Comparison of ENCODE assay signal across 12 cellular contexts in the genomic region with DNA sequence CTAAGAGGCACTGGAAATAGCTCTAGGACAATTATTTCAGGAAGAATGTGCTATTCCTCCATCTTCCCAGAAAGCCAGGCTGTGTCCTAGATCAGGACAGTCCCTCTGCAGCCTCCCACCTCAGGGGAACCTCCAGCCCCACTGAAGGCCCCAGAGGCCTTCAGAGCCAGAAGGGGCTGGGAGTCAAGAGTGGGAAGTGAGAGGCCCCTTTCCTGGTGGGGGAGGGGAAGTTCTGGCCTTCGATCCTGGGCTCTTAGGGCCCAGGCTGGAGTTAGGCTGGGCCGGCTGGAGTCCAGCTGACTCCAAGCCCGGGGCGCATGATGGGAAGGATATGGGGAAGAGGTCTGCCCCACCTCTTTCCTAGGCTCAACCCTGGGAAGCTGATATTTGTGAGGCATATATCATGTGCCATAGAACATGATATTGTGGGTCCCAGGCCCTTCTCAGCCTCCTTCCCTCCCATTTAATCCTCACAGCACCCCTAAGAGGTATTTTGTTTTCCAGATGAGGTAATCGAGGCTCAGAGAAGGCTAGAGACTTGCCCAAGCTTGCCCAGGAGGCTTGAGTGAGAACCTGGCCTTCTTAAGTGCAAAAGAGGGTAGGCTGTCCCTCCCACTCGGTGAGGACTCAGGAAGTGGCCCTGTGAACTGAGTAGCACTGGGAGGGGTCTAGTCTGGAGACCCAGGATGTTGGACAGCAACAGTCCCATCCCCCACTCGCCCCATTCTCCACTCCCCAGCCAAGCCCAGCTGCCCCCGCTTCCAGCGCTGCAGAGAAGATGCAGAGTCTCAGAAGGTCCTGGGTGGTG. TPM values are rescaled to one million over a fixed set of nuclear protein-coding genes. Genes with fewer than 3 reads are reported as not detected.
DNase-seq lines count a peak whose midpoint lies in the region; ATAC-seq and TF ChIP-seq lines count a peak whose summit lies in the region.
"Had no signal": no experiment of that assay in that cellular context is flagged by ENCODE, and none has a peak within 500 bp of the region (broad histone marks: within the 10 kb centered on the region; RNA-seq: fewer than 3 reads in every experiment).

No MANE protein-coding gene starts in this region.

- in situ Hi-C loops in G401 (cut with HindIII; ENCODE audit: low sequenced_read_pairs), result loop anchor here (25.0 kb wide), 1 partner anchor 268 kb away; no protein-coding TSS in a partner anchor

- H3K9ac ChIP-seq in HCT116 (ENCODE audit: low read length), result no peak overlapping the region

- no peak overlapping the region for H2AFZ ChIP-seq in HCT116 (ENCODE audit: low read depth, low read length, poor library complexity, severe bottlenecking)

- H3K79me2 ChIP-seq in HCT116 (ENCODE audit: insufficient read depth, low read length), result no peaks in the 10 kb centered on the region

- H3K4me3 Mint-ChIP-seq in activated naive CD8-positive, alpha-beta T cell treated with anti-CD3 and anti-CD28 coated beads for 36 hours, result peak overlapping the region; percentile 77
- no peak overlapping the region for H3K4me3 Mint-ChIP-seq in stimulated activated naive B cell treated with anti-CD40 and anti-IgM and Interleukin-4, amounts not matched to agents 10 μg/mL and 1 μg/mL and 100 μg/mL, for 72 hours
- H3K4me3 Mint-ChIP-seq: dendritic cell treated with granulocyte-macrophage colony-stimulating factor and Interleukin-4, amounts not matched to agents 40 ng/mL and 50 ng/mL, for 4 days had no signal

- CTCF ChIA-PET in HCT116 (lab: Charles Lee), result interaction anchor here (0.6 to 2.0 kb wide), 2 partner anchors 13 to 16 kb away, joined by 3 to 6 read pairs; no protein-coding TSS in a partner anchor

- no peak for TF ChIP-seq RAD21 in HCT116 (IDR thresholded peaks at IDR 0.05; ENCODE audit: low read depth)

- H3K27me3 ChIP-seq in HCT116 (ENCODE audit: insufficient read depth, low read length) (no peaks in the 10 kb centered on the region), left ventricle myocardium inferior (ENCODE audit: low read depth) (no peaks in the 10 kb centered on the region)

- H3K36me3 ChIP-seq in HCT116 (ENCODE audit: control insufficient read depth in 1 of 2, insufficient read depth in 2 of 2, low read length in 2 of 2) (no peaks in the 10 kb centered on the region), left ventricle myocardium inferior (no peaks in the 10 kb centered on the region)

- ATAC-seq in HCT116, result no peak
- no peak for ATAC-seq in stimulated activated naive B cell treated with anti-CD40 and anti-IgM and Interleukin-4, amounts not matched to agents 10 μg/mL and 1 μg/mL and 100 μg/mL, for 72 hours (replicated peaks)

- BruUV-seq in HCT116 (replicated peaks; lab: Mats Ljungman, UMichigan), result no TSS peak

- no peaks in the 10 kb centered on the region for H3K9me2 ChIP-seq in HCT116 (ENCODE audit: insufficient read depth)

- DNase-seq in HCT116 (ENCODE audit: low read depth, low spot score) (no peak), left ventricle myocardium inferior (no peak), globus pallidus (ENCODE audit: low spot score) (no peak), G401 (ENCODE audit: low spot score) (no peak), DMS153 treated with DMSO at 0.1 percent for 48 hours (lab: John Stamatoyannopoulos, UW; ENCODE audit: unreplicated experiment) (no peak)
- no peak for DNase-seq in activated naive CD8-positive, alpha-beta T cell treated with anti-CD3 and anti-CD28 coated beads for 36 hours
- DNase-seq in stimulated activated naive B cell treated with anti-CD40 and anti-IgM and Interleukin-4, amounts not matched to agents 10 μg/mL and 1 μg/mL and 100 μg/mL, for 72 hours, result no peak
- no peak for DNase-seq in stimulated activated CD8-positive, alpha-beta memory T cell treated with anti-CD3 and anti-CD28 coated beads, Interleukin-4, amount 100 ng/mL, for 48 hours

- H3K9me3 ChIP-seq in HCT116 (ENCODE audit: control insufficient read depth in 1 of 2, insufficient read depth in 1 of 2, low read depth in 1 of 2, low read length in 2 of 2) (no peaks in the 10 kb centered on the region), left ventricle myocardium inferior (replicated peaks) (no peaks in the 10 kb centered on the region)

- H3K4me3 ChIP-seq in HCT116 (replicated peaks in 1 of 2; ENCODE audit: low read depth in 1 of 2, low read length in 2 of 2) (no peak overlapping the region), left ventricle myocardium inferior (no peak overlapping the region)

- no peak for TF ChIP-seq POLR2A in HCT116 (IDR thresholded peaks at IDR 0.05; ENCODE audit: borderline replicate concordance, extremely low read depth, insufficient read depth, insufficient read length)

- peak overlapping the region; percentile 60 for H3K4me2 ChIP-seq in HCT116 (ENCODE audit: low read length)

- no peaks in the 10 kb centered on the region for H4K20me1 ChIP-seq in HCT116 (ENCODE audit: insufficient read depth)

- RAD21 ChIA-PET in HCT116 (lab: Charles Lee; ENCODE audit: low non-redundant PET in 1 of 2, low total read pairs in 2 of 2, uncharacterized antibody in 2 of 2, unreplicated experiment in 2 of 2), result no interaction called here

- POLR2A ChIA-PET in HCT116 (lab: Charles Lee), result no interaction called here

- no peaks in the 10 kb centered on the region for H3K36me3 Mint-ChIP-seq in activated naive CD8-positive, alpha-beta T cell treated with anti-CD3 and anti-CD28 coated beads for 36 hours
- no peaks in the 10 kb centered on the region for H3K36me3 Mint-ChIP-seq in stimulated activated naive B cell treated with anti-CD40 and anti-IgM and Interleukin-4, amounts not matched to agents 10 μg/mL and 1 μg/mL and 100 μg/mL, for 72 hours

- H3K4me1 ChIP-seq in HCT116 (ENCODE audit: control insufficient read depth in 1 of 2, insufficient read depth in 2 of 2, low read length in 2 of 2) (peaks cover 23 to 24% of the 10 kb centered on the region in 2 experiments), left ventricle myocardium inferior (peaks cover 51% of the 10 kb centered on the region)

- peak overlapping the region; percentile 95 for H3K27ac Mint-ChIP-seq in activated naive CD8-positive, alpha-beta T cell treated with anti-CD3 and anti-CD28 coated beads for 36 hours
- peak overlapping the region; percentile 25 for H3K27ac Mint-ChIP-seq in stimulated activated naive B cell treated with anti-CD40 and anti-IgM and Interleukin-4, amounts not matched to agents 10 μg/mL and 1 μg/mL and 100 μg/mL, for 72 hours
- H3K27ac Mint-ChIP-seq: dendritic cell treated with granulocyte-macrophage colony-stimulating factor and Interleukin-4, amounts not matched to agents 40 ng/mL and 50 ng/mL, for 4 days had no signal

- no peak for TF ChIP-seq CTCF in HCT116 (IDR thresholded peaks at IDR 0.05 in 2 of 3, conservative IDR thresholded peaks at IDR 0.05 in 1 of 3; ENCODE audit: borderline replicate concordance in 1 of 3, insufficient read depth in 1 of 3, low read depth in 2 of 3, low read length in 2 of 3)
- no peak for TF ChIP-seq CTCF in left ventricle myocardium inferior (IDR thresholded peaks at IDR 0.05; ENCODE audit: borderline replicate concordance)

- no peaks in the 10 kb centered on the region for H3K9me3 Mint-ChIP-seq in activated naive CD8-positive, alpha-beta T cell treated with anti-CD3 and anti-CD28 coated beads for 36 hours
- H3K9me3 Mint-ChIP-seq in stimulated activated naive B cell treated with anti-CD40 and anti-IgM and Interleukin-4, amounts not matched to agents 10 μg/mL and 1 μg/mL and 100 μg/mL, for 72 hours, result no peaks in the 10 kb centered on the region
- H3K9me3 Mint-ChIP-seq: dendritic cell treated with granulocyte-macrophage colony-stimulating factor and Interleukin-4, amounts not matched to agents 40 ng/mL and 50 ng/mL, for 4 days had no signal

- H3K4me1 Mint-ChIP-seq in activated naive CD8-positive, alpha-beta T cell treated with anti-CD3 and anti-CD28 coated beads for 36 hours, result peaks cover 25% of the 10 kb centered on the region
- peaks cover 3 to 21% of the 10 kb centered on the region in 2 donors for H3K4me1 Mint-ChIP-seq in stimulated activated naive B cell treated with anti-CD40 and anti-IgM and Interleukin-4, amounts not matched to agents 10 μg/mL and 1 μg/mL and 100 μg/mL, for 72 hours

- intact Hi-C loops in HCT116 (cut with micrococcal nuclease) (no loop called here), left ventricle myocardium inferior (cut with micrococcal nuclease) (loop anchor here (10.0 kb wide), 1 partner anchor 61 kb away; no protein-coding TSS in a partner anchor)

- H3K27me3 Mint-ChIP-seq in activated naive CD8-positive, alpha-beta T cell treated with anti-CD3 and anti-CD28 coated beads for 36 hours, result no peaks in the 10 kb centered on the region
- H3K27me3 Mint-ChIP-seq in stimulated activated naive B cell treated with anti-CD40 and anti-IgM and Interleukin-4, amounts not matched to agents 10 μg/mL and 1 μg/mL and 100 μg/mL, for 72 hours, result peaks cover 11 to 26% of the 10 kb centered on the region in 2 donors

- H3K27ac ChIP-seq in HCT116 (ENCODE audit: low read depth, low read length) (no peak overlapping the region; the same call in 1 of the 2 replicates), left ventricle myocardium inferior (replicated peaks) (peak overlapping the region; percentile 86)

TF ChIP-seq in HCT116, 20 proteins besides CTCF, POLR2A, EP300 and RAD21 (continues in another document):
- no peak for TF ChIP-seq ZNF274 (IDR thresholded peaks at IDR 0.05; ENCODE audit: low read depth, low read length)
- TF ChIP-seq MAX (IDR thresholded peaks at IDR 0.05), result no peak

RNA-seq across cellular contexts. Expression of gene HSPG2, which starts 18.6 kb away (rescaled TPM):
- total RNA-seq in HCT116 (2021; ENCODE audit: unreplicated experiment) (55.7 TPM), left ventricle myocardium inferior (257 TPM)
- polyA plus RNA-seq in HCT116 (2012), result 33.5 and 52.2 TPM in 2 replicates
- total RNA-seq in activated naive CD8-positive, alpha-beta T cell treated with anti-CD3 and anti-CD28 coated beads for 36 hours, result 10 to 100 TPM; 11.0 to 11.6 TPM
- total RNA-seq in G401 (2014; rRNA removed; shearing (Covaris generic)), result 11.9 and 14.4 TPM in 2 replicates

RNA-seq across cellular contexts. Expression of gene CELA3B, which starts 21.1 kb away (rescaled TPM):
- total RNA-seq in HCT116 (2021; ENCODE audit: unreplicated experiment) (5.3 TPM), left ventricle myocardium inferior (not detected)
- polyA plus RNA-seq in HCT116 (2012), result not detected in 2 replicates
- total RNA-seq in activated naive CD8-positive, alpha-beta T cell treated with anti-CD3 and anti-CD28 coated beads for 36 hours, result not detected
- total RNA-seq in G401 (2014; rRNA removed; shearing (Covaris generic)), result not detected in 2 replicates
- total RNA-seq: Daoy, HT1080, renal cortical epithelial cell had no signal

RNA-seq across cellular contexts. Expression of gene CELA3A, which starts 45.8 kb away (rescaled TPM):
- total RNA-seq in HCT116 (2021; ENCODE audit: unreplicated experiment) (9.0 TPM), left ventricle myocardium inferior (not detected)
- polyA plus RNA-seq in HCT116 (2012), result not detected in 2 replicates
- total RNA-seq in activated naive CD8-positive, alpha-beta T cell treated with anti-CD3 and anti-CD28 coated beads for 36 hours, result not detected
- not detected in 2 replicates for total RNA-seq in G401 (2014; rRNA removed; shearing (Covaris generic))
- total RNA-seq: Daoy, HT1080, renal cortical epithelial cell had no signal

Comparison
In these comparisons a context has a peak if more than half of its experiments do, and no peak if none do; other contexts are left out.
1. RNA of gene CELA3A, which starts 45.8 kb away (total RNA-seq): 9.0 TPM in HCT116 (single experiment); not detected in activated naive CD8-positive, alpha-beta T cell treated with anti-CD3 and anti-CD28 coated beads for 36 hours, not detected in left ventricle myocardium inferior (single experiment) and not detected in G401; every median in the first group is over 10 times any median in the second.